Comparison of ENCODE assay signal across 14 cellular contexts in the genomic region with DNA sequence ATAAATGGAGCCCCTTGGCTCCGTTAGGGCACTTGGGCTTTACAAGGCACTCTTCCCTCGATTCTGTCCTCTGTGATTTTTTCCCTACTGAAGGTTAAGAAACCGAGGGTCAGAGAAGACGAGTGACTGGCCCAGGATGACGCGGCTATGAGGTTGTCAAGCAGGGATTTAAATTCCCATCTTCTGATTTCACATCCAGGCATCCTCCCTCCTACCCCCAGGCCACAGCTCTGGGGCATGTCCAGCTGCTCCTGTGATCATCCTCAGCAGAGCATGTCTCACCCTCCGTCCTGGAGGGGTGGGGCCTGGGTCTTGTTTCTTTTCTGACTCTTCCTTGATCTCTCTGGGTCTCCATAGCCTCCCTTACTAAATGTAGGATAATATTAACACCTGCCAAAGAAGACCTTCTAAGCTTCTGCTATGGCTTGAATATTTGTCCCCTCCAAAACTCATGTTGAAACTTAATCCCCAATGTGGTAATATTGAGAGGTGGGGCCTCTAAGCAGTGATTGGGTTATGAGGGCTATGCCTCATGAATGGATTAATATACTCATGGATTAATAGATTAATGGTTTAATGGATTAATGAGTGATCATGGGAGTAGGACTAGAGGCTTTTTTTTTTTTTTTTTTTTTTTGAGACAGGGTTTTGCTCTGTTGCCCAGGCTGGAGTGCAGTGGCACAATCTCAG. TPM values are rescaled to one million over a fixed set of nuclear protein-coding genes. Genes with fewer than 3 reads are reported as not detected.
DNase-seq lines count a peak whose midpoint lies in the region; ATAC-seq and TF ChIP-seq lines count a peak whose summit lies in the region.
"Had no signal": no experiment of that assay in that cellular context is flagged by ENCODE, and none has a peak within 500 bp of the region (broad histone marks: within the 10 kb centered on the region; RNA-seq: fewer than 3 reads in every experiment).

No MANE protein-coding gene starts in this region.

- no peaks in the 10 kb centered on the region for H3K9me3 Mint-ChIP-seq in natural killer cell
- H3K9me3 Mint-ChIP-seq: activated naive CD8-positive, alpha-beta T cell treated with anti-CD3 and anti-CD28 coated beads, Interleukin-2, amount 10 ng/mL, durations not matched to agents 7 days and 5 days had no signal

- H3K36me3 ChIP-seq in kidney epithelial cell (ENCODE audit: control insufficient read depth, insufficient read depth, low read length), result no peaks in the 10 kb centered on the region
- H3K36me3 ChIP-seq: BLaER1, pancreas had no signal

- peaks cover 0 to 7% of the 10 kb centered on the region in 2 donors for H3K4me1 Mint-ChIP-seq in natural killer cell

- intact Hi-C loops in natural killer cell (cut with micrococcal nuclease), result no loop called here

- in situ Hi-C loops in astrocyte of the spinal cord (cut with HindIII; ENCODE audit: low sequenced_read_pairs), result no loop called here

- no peaks in the 10 kb centered on the region for H3K36me3 Mint-ChIP-seq in natural killer cell
- H3K36me3 Mint-ChIP-seq: activated naive CD8-positive, alpha-beta T cell treated with anti-CD3 and anti-CD28 coated beads, Interleukin-2, amount 10 ng/mL, durations not matched to agents 7 days and 5 days had no signal

- H3K4me3 Mint-ChIP-seq in natural killer cell, result no peak overlapping the region
- H3K4me3 Mint-ChIP-seq: activated naive CD8-positive, alpha-beta T cell treated with anti-CD3 and anti-CD28 coated beads, Interleukin-2, amount 10 ng/mL, durations not matched to agents 7 days and 5 days had no signal

- H3K4me3 ChIP-seq in astrocyte of the spinal cord (ENCODE audit: low read depth, low read length) (no peak overlapping the region), kidney epithelial cell (ENCODE audit: low read depth, low read length) (no peak overlapping the region)
- H3K4me3 ChIP-seq: BLaER1, pancreas had no signal

- no peak for TF ChIP-seq CTCF in astrocyte of the spinal cord (IDR thresholded peaks at IDR 0.05; ENCODE audit: low read depth, low read length)
- no peak for TF ChIP-seq CTCF in kidney epithelial cell (IDR thresholded peaks at IDR 0.05; ENCODE audit: insufficient read depth, low read length, poor library complexity, severe bottlenecking)
- no peak for TF ChIP-seq CTCF in natural killer cell (IDR thresholded peaks at IDR 0.05)

- H3K27me3 Mint-ChIP-seq in natural killer cell (ENCODE audit: low read depth in 2 of 2), result peaks cover 0 to 19% of the 10 kb centered on the region in 2 donors

- ATAC-seq in GM21786 (IDR thresholded peaks at IDR 0.05; ENCODE audit: unreplicated experiment) (no peak), HG03025 (IDR thresholded peaks at IDR 0.05; ENCODE audit: low FRiP score, unreplicated experiment) (no peak), natural killer cell (no peak)
- ATAC-seq: pancreas had no signal

- DNase-seq in AG08396 (ENCODE audit: low spot score), result peak; percentile 52
- peak; percentile 85 for DNase-seq in HT1080 (ENCODE audit: low read depth)
- DNase-seq in astrocyte of the spinal cord (ENCODE audit: low read depth, low spot score), result peak; percentile 50
- peak; percentile 68 for DNase-seq in kidney epithelial cell (ENCODE audit: low read depth)
- DNase-seq in D341Med (ENCODE audit: low spot score), result no peak
- no peak for DNase-seq in natural killer cell
- DNase-seq: activated naive CD8-positive, alpha-beta T cell treated with anti-CD3 and anti-CD28 coated beads, Interleukin-2, amount 10 ng/mL, durations not matched to agents 7 days and 5 days; NCI-H1048; NCI-H510A treated with DMSO at 0.1 percent for 48 hours; pancreas had no signal

- H3K27me3 ChIP-seq in kidney epithelial cell (ENCODE audit: control insufficient read depth, insufficient read depth, low read length), result peaks cover 4% of the 10 kb centered on the region
- H3K27me3 ChIP-seq: BLaER1, pancreas had no signal

- no peak overlapping the region for H3K27ac Mint-ChIP-seq in natural killer cell
- H3K27ac Mint-ChIP-seq: activated naive CD8-positive, alpha-beta T cell treated with anti-CD3 and anti-CD28 coated beads, Interleukin-2, amount 10 ng/mL, durations not matched to agents 7 days and 5 days had no signal

RNA-seq across cellular contexts. Expression of a gene that starts 4.6 kb away (rescaled TPM):
- 0.03 and 0.27 TPM in 2 replicates for total RNA-seq in HT1080 (2014; rRNA removed; shearing (Covaris generic))
- polyA plus RNA-seq in HT1080 (2015; cell fraction: cytosol; rRNA removed), result 0.14 and 0.17 TPM in 2 replicates
- polyA plus RNA-seq in HT1080 (2015; cell fraction: nucleus; rRNA removed), result 0.07 and 0.85 TPM in 2 replicates
- total RNA-seq in kidney epithelial cell (2.7 and 18.6 TPM in 2 replicates), natural killer cell (1 to 10 TPM; 2.5 to 5.8 (median 3.2) TPM)
- total RNA-seq: lung microvascular endothelial cell had no signal

RNA-seq across cellular contexts. Expression of a gene that starts 23.2 kb away (rescaled TPM):
- not detected in 2 replicates for total RNA-seq in HT1080 (2014; rRNA removed; shearing (Covaris generic))
- not detected in 2 replicates for polyA plus RNA-seq in HT1080 (2015; cell fraction: cytosol; rRNA removed)
- not detected in 2 replicates for polyA plus RNA-seq in HT1080 (2015; cell fraction: nucleus; rRNA removed)
- not detected in 2 replicates for total RNA-seq in kidney epithelial cell
- total RNA-seq in natural killer cell, result 10 to 100 TPM in 2 of 3 donors, 1 to 10 TPM in 1; 9.6 to 38.2 (median 19.7) TPM
- total RNA-seq: lung microvascular endothelial cell had no signal

RNA-seq across cellular contexts. Expression of a gene that starts 31.6 kb away (rescaled TPM):
- total RNA-seq in HT1080 (2014; rRNA removed; shearing (Covaris generic)), result not detected in 2 replicates
- polyA plus RNA-seq in HT1080 (2015; cell fraction: cytosol; rRNA removed), result not detected in 2 replicates
- polyA plus RNA-seq in HT1080 (2015; cell fraction: nucleus; rRNA removed), result not detected in 2 replicates
- total RNA-seq in kidney epithelial cell (1.2 TPM in 1 of 2 replicates, not detected in the other), natural killer cell (100 to 1,000 TPM; 454 to 485 (median 482) TPM)
- total RNA-seq: lung microvascular endothelial cell had no signal

RNA-seq across cellular contexts. Expression of a gene that starts 42.9 kb away (rescaled TPM):
- 4.0 and 4.5 TPM in 2 replicates for total RNA-seq in HT1080 (2014; rRNA removed; shearing (Covaris generic))
- 3.3 and 4.4 TPM in 2 replicates for polyA plus RNA-seq in HT1080 (2015; cell fraction: cytosol; rRNA removed)
- 33.1 and 35.2 TPM in 2 replicates for polyA plus RNA-seq in HT1080 (2015; cell fraction: nucleus; rRNA removed)
- 9.4 and 10.2 TPM in 2 replicates for total RNA-seq in kidney epithelial cell
- total RNA-seq in natural killer cell, result 10 to 100 TPM; 22.7 to 32.0 (median 31.7) TPM

Comparison
In these comparisons a context has a peak if more than half of its experiments do, and no peak if none do; other contexts are left out.
1. DNase-seq: peak in AG08396 (single experiment), HT1080 (single experiment), astrocyte of the spinal cord (single experiment) and kidney epithelial cell (single experiment); none in D341Med (single experiment) and natural killer cell (single experiment).
2. RNA of a gene that starts 23.2 kb away (total RNA-seq): 9.6 to 38.2 TPM in natural killer cell; not detected in HT1080 and not detected in kidney epithelial cell; every median in the first group is over 10 times any median in the second.
3. RNA of a gene that starts 31.6 kb away (total RNA-seq): 454 to 485 TPM in natural killer cell; not detected in HT1080 and 1.2 TPM in kidney epithelial cell; every median in the first group is over 100 times any median in the second.